In genomic region chr12:6768385-6769002, GRCh38 we compare ENCODE assay signal across 10 cellular contexts. TPM values are rescaled to one million over a fixed set of nuclear protein-coding genes. Genes with fewer than 3 reads are reported as not detected.
A peak's percentile ranks its signal among the peaks of the same experiment; 100 is the strongest.
DNase-seq lines count a peak whose midpoint lies in the region; TF ChIP-seq lines count a peak whose summit lies in the region.
"Had no signal": no experiment of that assay in that cellular context is flagged by ENCODE, and none has a peak within 500 bp of the region (broad histone marks: within the 10 kb centered on the region; RNA-seq: fewer than 3 reads in every experiment).

No MANE protein-coding gene starts in this region.

- H3K27ac ChIP-seq in hepatocyte, result peak overlapping the region; percentile 86

- H4K20me1 ChIP-seq in hepatocyte (ENCODE audit: insufficient read depth, poor library complexity, severe bottlenecking), result peaks cover 26% of the 10 kb centered on the region

- no peaks in the 10 kb centered on the region for H3K9me3 ChIP-seq in HAP-1
- H3K9me3 ChIP-seq in hepatocyte (ENCODE audit: low read depth), result no peaks in the 10 kb centered on the region
- H3K9me3 ChIP-seq in skeletal muscle satellite cell (replicated peaks; ENCODE audit: low read length), result no peaks in the 10 kb centered on the region
- H3K9me3 ChIP-seq: adrenal gland had no signal

- H3K9me3 Mint-ChIP-seq in CD14-positive monocyte, result peaks cover 0 to 10% (median 7%) of the 10 kb centered on the region in 7 donors

- 20% methylated on average over 7 of the region's 7 CpGs for WGBS in hepatocyte (ENCODE audit: low lambda C conversion rate, missing lambda C conversion rate)

- no peaks in the 10 kb centered on the region for H3K9me2 ChIP-seq in hepatocyte (replicated peaks; ENCODE audit: insufficient read depth)

- H2AFZ ChIP-seq in hepatocyte, result no peak overlapping the region

- H3K27me3 Mint-ChIP-seq in CD14-positive monocyte (ENCODE audit: low read depth in 3 of 3), result peaks cover 58 to 79% (median 78%) of the 10 kb centered on the region in 3 donors

- H3K27me3 ChIP-seq in HAP-1 (ENCODE audit: low read depth) (no peaks in the 10 kb centered on the region), hepatocyte (no peaks in the 10 kb centered on the region), skeletal muscle satellite cell (ENCODE audit: control insufficient read depth, insufficient read depth, low read length) (no peaks in the 10 kb centered on the region)
- H3K27me3 ChIP-seq: adrenal gland had no signal

- H3K9ac ChIP-seq in skeletal muscle satellite cell (ENCODE audit: low read depth, low read length), result peak overlapping the region; percentile 86

- H3K36me3 ChIP-seq in HAP-1 (replicated peaks) (peaks cover 25% of the 10 kb centered on the region), hepatocyte (replicated peaks; ENCODE audit: insufficient read depth, low read depth) (no peaks in the 10 kb centered on the region), skeletal muscle satellite cell (ENCODE audit: insufficient read depth, low read length) (peaks cover 28% of the 10 kb centered on the region)

- H3K79me2 ChIP-seq in hepatocyte, result peaks cover 32% of the 10 kb centered on the region

- H3K4me1 ChIP-seq in HAP-1, result peaks cover 35% of the 10 kb centered on the region
- H3K4me1 ChIP-seq in hepatocyte (ENCODE audit: insufficient read depth), result peaks cover 35% of the 10 kb centered on the region
- peaks cover 40% of the 10 kb centered on the region for H3K4me1 ChIP-seq in skeletal muscle satellite cell (ENCODE audit: control insufficient read depth, insufficient read depth, low read length)

- TF ChIP-seq CTCF in WI38 (IDR thresholded peaks at IDR 0.05; ENCODE audit: low read depth, low read length) (no peak), hepatocyte (IDR thresholded peaks at IDR 0.05; ENCODE audit: poor library complexity) (no peak), CD14-positive monocyte (IDR thresholded peaks at IDR 0.05) (no peak)

- peaks cover 8 to 21% of the 10 kb centered on the region in 2 donors for H3K36me3 Mint-ChIP-seq in CD14-positive monocyte

- DNase-seq in HAP-1 (ENCODE audit: low spot score in 2 of 2) (peak in 1 of 2 experiments; percentile 40), hepatocyte (ENCODE audit: low spot score) (no peak), CD14-positive monocyte (ENCODE audit: low spot score) (no peak), NCI-H2196 treated with DMSO at 0.1 percent for 48 hours (lab: John Stamatoyannopoulos, UW; ENCODE audit: unreplicated experiment) (no peak), NCI-H2227 (lab: John Stamatoyannopoulos, UW; ENCODE audit: unreplicated experiment) (no peak), foreskin melanocyte (no peak)
- DNase-seq: stimulated activated CD4-positive, alpha-beta T cell treated with anti-CD3 and anti-CD28 coated beads, Interleukin-2, amount 100 ng/mL, for 24 hours had no signal

- peak overlapping the region in 1 of 7 donors; percentile 4 for H3K27ac Mint-ChIP-seq in CD14-positive monocyte

- peaks cover 65% of the 10 kb centered on the region for H3K4me1 Mint-ChIP-seq in CD14-positive monocyte

- in situ Hi-C loops in HAP-1 (cut with MboI; ENCODE audit: low sequenced_read_pairs), result no loop called here

- peak overlapping the region; percentile 95 for H3K4me2 ChIP-seq in hepatocyte
- H3K4me2 ChIP-seq in skeletal muscle satellite cell (ENCODE audit: low read length), result peak overlapping the region; percentile 93

- peak overlapping the region; percentile 82 for H3K4me3 ChIP-seq in HAP-1
- H3K4me3 ChIP-seq in WI38 (ENCODE audit: low read depth, low read length), result peak overlapping the region; percentile 94
- H3K4me3 ChIP-seq in hepatocyte, result peak overlapping the region; percentile 63
- peak overlapping the region; percentile 98 for H3K4me3 ChIP-seq in skeletal muscle satellite cell (ENCODE audit: low read length)

- intact Hi-C loops in CD14-positive monocyte (cut with micrococcal nuclease), result no loop called here

- peak overlapping the region in 1 of 2 donors; percentile 81 for H3K4me3 Mint-ChIP-seq in CD14-positive monocyte

RNA-seq across cellular contexts. Expression of gene PTMS, which starts 2.3 kb away (rescaled TPM):
- total RNA-seq in hepatocyte, result 179 and 180 TPM in 2 replicates
- 282 and 315 TPM in 2 replicates for polyA plus RNA-seq in hepatocyte
- 50.5 and 63.9 TPM in 2 replicates for total RNA-seq in skeletal muscle satellite cell (2012; rRNA removed)
- 1 to 10 TPM; 2.4 to 2.6 TPM for polyA plus RNA-seq in CD14-positive monocyte

RNA-seq across cellular contexts. Expression of gene LAG3, which starts 3.8 kb away (rescaled TPM):
- 0.52 and 0.70 TPM in 2 replicates for total RNA-seq in hepatocyte
- 0.91 and 1.2 TPM in 2 replicates for polyA plus RNA-seq in hepatocyte
- total RNA-seq in skeletal muscle satellite cell (2012; rRNA removed), result under 0.01 TPM in 1 of 2 replicates, not detected in the other
- polyA plus RNA-seq in CD14-positive monocyte, result not detected

RNA-seq across cellular contexts. Expression of gene MLF2, which starts 15.6 kb away (rescaled TPM):
- total RNA-seq in hepatocyte, result 210 and 241 TPM in 2 replicates
- polyA plus RNA-seq in hepatocyte, result 508 and 535 TPM in 2 replicates
- 140 and 177 TPM in 2 replicates for total RNA-seq in skeletal muscle satellite cell (2012; rRNA removed)
- polyA plus RNA-seq in CD14-positive monocyte, result 100 to 1,000 TPM; 113 to 140 TPM

RNA-seq across cellular contexts. Expression of gene CD4, which starts 20.8 kb away (rescaled TPM):
- 2.4 and 2.7 TPM in 2 replicates for total RNA-seq in hepatocyte
- polyA plus RNA-seq in hepatocyte (2.7 and 6.4 TPM in 2 replicates), CD14-positive monocyte (100 to 1,000 TPM; 269 to 371 TPM)
- not detected in 2 replicates for total RNA-seq in skeletal muscle satellite cell (2012; rRNA removed)

RNA-seq across cellular contexts. Expression of gene COPS7A, which starts 44.6 kb away (rescaled TPM):
- 46.9 and 56.7 TPM in 2 replicates for total RNA-seq in hepatocyte
- polyA plus RNA-seq in hepatocyte (65.2 and 73.6 TPM in 2 replicates), CD14-positive monocyte (10 to 100 TPM; 70.1 to 77.1 TPM)
- 95.3 and 114 TPM in 2 replicates for total RNA-seq in skeletal muscle satellite cell (2012; rRNA removed)

Comparison
In these comparisons a context has a peak if more than half of its experiments do, and no peak if none do; other contexts are left out.
1. RNA of gene PTMS, which starts 2.3 kb away (polyA plus RNA-seq): 282 to 315 TPM in hepatocyte; 2.4 to 2.6 TPM in CD14-positive monocyte; every median in the first group is over 10 times any median in the second.
2. Peak in every context shown above with its lines, with median percentiles within 50 percentile points of each other: H3K4me3 ChIP-seq.